Comparison of ENCODE assay signal across 27 cellular contexts in the genomic region with DNA sequence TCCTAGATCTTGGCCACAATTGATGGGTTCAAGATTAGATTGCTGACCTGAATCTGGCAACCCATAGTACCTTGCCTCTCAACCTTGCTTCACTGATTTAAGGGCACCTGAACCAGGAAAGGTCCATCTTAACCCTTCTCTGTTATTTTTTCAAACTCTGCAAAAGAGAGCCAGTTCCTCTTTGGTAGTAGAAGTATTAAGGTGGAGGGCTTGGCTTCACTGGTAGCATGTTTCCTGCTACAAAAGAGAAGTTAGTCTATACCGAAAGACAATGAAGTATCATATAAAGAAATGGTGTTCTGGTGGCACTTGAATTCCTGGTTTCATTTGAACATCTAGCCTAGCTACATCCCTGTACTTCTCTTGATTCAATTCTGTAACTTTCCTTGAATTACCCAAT. TPM values are rescaled to one million over a fixed set of nuclear protein-coding genes. Genes with fewer than 3 reads are reported as not detected.
DNase-seq lines count a peak whose midpoint lies in the region; ATAC-seq and TF ChIP-seq lines count a peak whose summit lies in the region.
"Had no signal": no experiment of that assay in that cellular context is flagged by ENCODE, and none has a peak within 500 bp of the region (broad histone marks: within the 10 kb centered on the region; RNA-seq: fewer than 3 reads in every experiment).

No MANE protein-coding gene starts in this region.

- peak; percentile 3 for DNase-seq in CD1c-positive myeloid dendritic cell (ENCODE audit: extremely low spot score)
- peak; percentile 30 for DNase-seq in Kasumi-1 (lab: John Stamatoyannopoulos, UW)
- no peak for DNase-seq in activated B cell treated with CpG ODN at 0.5 μM for 24 hours
- DNase-seq in naive B cell = peak; percentile 17
- DNase-seq in GM10248 (ENCODE audit: extremely low spot score) = no peak
- no peak for DNase-seq in NCI-H128 (lab: John Stamatoyannopoulos, UW; ENCODE audit: unreplicated experiment)
- DNase-seq in activated naive CD8-positive, alpha-beta T cell treated with anti-CD3 and anti-CD28 coated beads for 36 hours = no peak
- no peak for DNase-seq in brain microvascular endothelial cell
- DNase-seq: Calu3, DMS79 treated with DMSO at 0.1 percent for 48 hours, GF-D8, HFFc6, KBM-7, MG63, NCI-H1092 treated with DMSO at 0.1 percent for 48 hours, NCI-H146, NCI-H2029, NCI-H226, NCI-H510A, NCI-H69, SIG-M5, T-helper 17 cell had no signal

- peaks cover 39% of the 10 kb centered on the region for H3K36me3 Mint-ChIP-seq in activated B cell treated with CpG ODN at 0.5 μM for 24 hours (ENCODE audit: low read depth)
- peaks cover 20 to 24% of the 10 kb centered on the region in 2 donors for H3K36me3 Mint-ChIP-seq in naive B cell
- H3K36me3 Mint-ChIP-seq in activated naive CD8-positive, alpha-beta T cell treated with anti-CD3 and anti-CD28 coated beads for 36 hours = peaks cover 34% of the 10 kb centered on the region

- no peak for TF ChIP-seq CTCF in activated B cell treated with CpG ODN at 0.5 μM for 24 hours (IDR thresholded peaks at IDR 0.05)
- TF ChIP-seq CTCF in GM10248 (IDR thresholded peaks at IDR 0.05; ENCODE audit: control extremely low read depth, extremely low read depth, low read depth, missing control alignments) = no peak
- no peak for TF ChIP-seq CTCF in brain microvascular endothelial cell (IDR thresholded peaks at IDR 0.05; ENCODE audit: low read depth, low read length, missing control alignments)

- H3K4me3 Mint-ChIP-seq in activated B cell treated with CpG ODN at 0.5 μM for 24 hours (no peak overlapping the region), naive B cell (no peak overlapping the region)
- H3K4me3 Mint-ChIP-seq in activated naive CD8-positive, alpha-beta T cell treated with anti-CD3 and anti-CD28 coated beads for 36 hours = no peak overlapping the region
- H3K4me3 Mint-ChIP-seq: GM23338, HFFc6, T-helper 17 cell had no signal

- H3K27ac ChIP-seq in brain microvascular endothelial cell = no peak overlapping the region
- H3K27ac ChIP-seq: A549, C4-2B, SK-N-MC had no signal

- no peak overlapping the region for H3K27ac Mint-ChIP-seq in activated B cell treated with CpG ODN at 0.5 μM for 24 hours
- peak overlapping the region in 5 of 6 donors; percentile 4 to 88 (median 48) for H3K27ac Mint-ChIP-seq in naive B cell
- H3K27ac Mint-ChIP-seq in activated naive CD8-positive, alpha-beta T cell treated with anti-CD3 and anti-CD28 coated beads for 36 hours = no peak overlapping the region
- H3K27ac Mint-ChIP-seq: GM23338, HFFc6, T-helper 17 cell had no signal

- no peaks in the 10 kb centered on the region for H3K27me3 ChIP-seq in brain microvascular endothelial cell (replicated peaks)

- no peaks in the 10 kb centered on the region for H3K27me3 Mint-ChIP-seq in activated B cell treated with CpG ODN at 0.5 μM for 24 hours
- peaks cover 0 to 10% (median 0%) of the 10 kb centered on the region in 3 donors for H3K27me3 Mint-ChIP-seq in naive B cell
- no peaks in the 10 kb centered on the region for H3K27me3 Mint-ChIP-seq in activated naive CD8-positive, alpha-beta T cell treated with anti-CD3 and anti-CD28 coated beads for 36 hours
- H3K27me3 Mint-ChIP-seq: T-helper 17 cell had no signal

- H3K9me3 Mint-ChIP-seq in activated B cell treated with CpG ODN at 0.5 μM for 24 hours = no peaks in the 10 kb centered on the region
- H3K9me3 Mint-ChIP-seq in naive B cell = peaks cover 5 to 13% (median 9%) of the 10 kb centered on the region in 7 donors
- H3K9me3 Mint-ChIP-seq in activated naive CD8-positive, alpha-beta T cell treated with anti-CD3 and anti-CD28 coated beads for 36 hours = peaks cover 14% of the 10 kb centered on the region
- H3K9me3 Mint-ChIP-seq: GM23338 had no signal

- intact Hi-C loops in activated B cell treated with CpG ODN at 0.5 μM for 24 hours (cut with micrococcal nuclease) = loop anchor here (1.0 kb wide), 1 partner anchor 8 kb away; the partner anchor contains the start of gene ALG2

- in situ Hi-C loops in brain microvascular endothelial cell (cut with HindIII; ENCODE audit: low pct_ligation_motif_present, low sequenced_read_pairs) = no loop called here

- H3K4me1 Mint-ChIP-seq in activated B cell treated with CpG ODN at 0.5 μM for 24 hours (peaks cover 43% of the 10 kb centered on the region), naive B cell (peaks cover 18 to 41% (median 36%) of the 10 kb centered on the region in 3 donors)
- peaks cover 15% of the 10 kb centered on the region for H3K4me1 Mint-ChIP-seq in activated naive CD8-positive, alpha-beta T cell treated with anti-CD3 and anti-CD28 coated beads for 36 hours

- peaks cover 6% of the 10 kb centered on the region for H3K36me3 ChIP-seq in brain microvascular endothelial cell (replicated peaks)

- POLR2A ChIA-PET in activated B cell treated with CpG ODN at 0.5 μM for 24 hours (lab: Charles Lee) (interaction anchor here (2.7 kb wide), 1 partner anchor 9 kb away, joined by 15 read pairs; the partner anchor contains the start of genes ALG2 and SEC61B), GM10248 (lab: Yijun Ruan, JAX) (interaction anchor here (1.3 kb wide), 1 partner anchor 9 kb away, joined by 5 read pairs; the partner anchor contains the start of genes ALG2 and SEC61B)

- CTCF ChIA-PET in activated B cell treated with CpG ODN at 0.5 μM for 24 hours (lab: Charles Lee) = interaction anchor here (0.7 to 1.8 kb wide), 3 partner anchors 19 to 52 kb away, joined by 3 to 6 read pairs (median 3); no protein-coding TSS in a partner anchor
- CTCF ChIA-PET in GM10248 (lab: Yijun Ruan, JAX) = interaction anchor here (2.3 to 9.8 kb wide), 3 partner anchors 11 to 28 kb away, joined by 5 to 76 read pairs (median 23); no protein-coding TSS in a partner anchor

- H3K4me3 ChIP-seq in brain microvascular endothelial cell (ENCODE audit: low read depth, low read length) = no peak overlapping the region
- H3K4me3 ChIP-seq: A549, GM23338, HAP-1, MG63, SK-N-MC had no signal

- ATAC-seq in activated B cell treated with CpG ODN at 0.5 μM for 24 hours (ENCODE audit: low read depth) (peak; percentile 75), naive B cell (ENCODE audit: low read depth in 2 of 2) (peak; percentile 78 to 85)
- ATAC-seq: A549, T-helper 17 cell had no signal

RNA-seq across cellular contexts. Expression of gene ALG2, which starts 8.5 kb away (rescaled TPM):
- total RNA-seq in activated B cell treated with CpG ODN at 0.5 μM for 24 hours = 51.9 and 54.4 TPM in 2 replicates
- polyA plus RNA-seq in naive B cell (ENCODE audit: low read depth in 6 of 6) = 10 to 100 TPM; 21.6 to 39.8 (median 22.8) TPM
- 10 to 100 TPM; 27.3 to 30.3 TPM for total RNA-seq in activated naive CD8-positive, alpha-beta T cell treated with anti-CD3 and anti-CD28 coated beads for 36 hours

RNA-seq across cellular contexts. Expression of gene SEC61B, which starts 8.9 kb away (rescaled TPM):
- 200 and 243 TPM in 2 replicates for total RNA-seq in activated B cell treated with CpG ODN at 0.5 μM for 24 hours
- 100 to 1,000 TPM; 184 to 278 (median 228) TPM for polyA plus RNA-seq in naive B cell (ENCODE audit: low read depth in 6 of 6)
- 100 to 1,000 TPM; 161 to 164 TPM for total RNA-seq in activated naive CD8-positive, alpha-beta T cell treated with anti-CD3 and anti-CD28 coated beads for 36 hours

Comparison
In these comparisons a context has a peak if more than half of its experiments do, and no peak if none do; other contexts are left out.
1. DNase-seq: peak in CD1c-positive myeloid dendritic cell (single experiment), Kasumi-1 (2 of 2) and naive B cell (single experiment); none in activated B cell treated with CpG ODN at 0.5 μM for 24 hours (single experiment), GM10248 (single experiment), NCI-H128 (single experiment), activated naive CD8-positive, alpha-beta T cell treated with anti-CD3 and anti-CD28 coated beads for 36 hours (single experiment) and brain microvascular endothelial cell (single experiment).
2. H3K27ac Mint-ChIP-seq: peak in naive B cell (5 of 6); none in activated B cell treated with CpG ODN at 0.5 μM for 24 hours (single experiment) and activated naive CD8-positive, alpha-beta T cell treated with anti-CD3 and anti-CD28 coated beads for 36 hours (single experiment).